In genomic region chr12:12819221-12819620, GRCh38 we compare ENCODE assay signal across 18 cellular contexts. TPM values are rescaled to one million over a fixed set of nuclear protein-coding genes. Genes with fewer than 3 reads are reported as not detected.
DNase-seq lines count a peak whose midpoint lies in the region; ATAC-seq, FAIRE-seq and TF ChIP-seq lines count a peak whose summit lies in the region.
"Had no signal": no experiment of that assay in that cellular context is flagged by ENCODE, and none has a peak within 500 bp of the region (broad histone marks: within the 10 kb centered on the region; RNA-seq: fewer than 3 reads in every experiment).

No MANE protein-coding gene starts in this region.

- dilution Hi-C loops in endothelial cell of umbilical vein (cut with MboI; ENCODE audit: extremely low pct_ligation_motif_present, low sequenced_read_pairs), result no loop called here

- H3K4me2 ChIP-seq in endothelial cell of umbilical vein (ENCODE audit: insufficient read depth, low read length), result peak overlapping the region; percentile 80

- H4K20me1 ChIP-seq in endothelial cell of umbilical vein (replicated peaks; ENCODE audit: control insufficient read depth, extremely low read depth, insufficient read depth, low read length), result no peaks in the 10 kb centered on the region

- intact Hi-C loops in CD4-positive, alpha-beta memory T cell (cut with micrococcal nuclease), result no loop called here
- intact Hi-C loops in endothelial cell of umbilical vein (cut with micrococcal nuclease), result loop anchor here (1.0 kb wide), 1 partner anchor 16 kb away; no protein-coding TSS in a partner anchor
- intact Hi-C loops in prostate gland (cut with DNase I), result no loop called here

- CTCF ChIA-PET in CD4-positive, alpha-beta memory T cell (lab: Charles Lee; ENCODE audit: partially characterized antibody), result interaction anchor here (0.7 to 0.9 kb wide), 2 partner anchors 30 to 83 kb away, joined by 3 to 4 read pairs; no protein-coding TSS in a partner anchor
- CTCF ChIA-PET in endothelial cell of umbilical vein (lab: Charles Lee), result interaction anchor here (0.6 to 1.9 kb wide), 10 partner anchors 11 to 97 kb away, joined by 3 to 11 read pairs (median 6); no protein-coding TSS in a partner anchor

- H3K27ac ChIP-seq in CD4-positive, alpha-beta memory T cell (ENCODE audit: low read depth, low read length), result no peak overlapping the region
- H3K27ac ChIP-seq in RWPE2 (ENCODE audit: poor library complexity, severe bottlenecking) (peak overlapping the region; percentile 88), endothelial cell of umbilical vein (ENCODE audit: insufficient read depth, low read depth, low read length) (peak overlapping the region; percentile 93), prostate gland (peak overlapping the region; percentile 9 to 18)
- H3K27ac ChIP-seq: left ventricle myocardium inferior, neutrophil had no signal

- peaks cover 59 to 89% of the 10 kb centered on the region in 2 donors for H3K36me3 Mint-ChIP-seq in CD4-positive, alpha-beta memory T cell

- ATAC-seq in RWPE2 (ENCODE audit: low read depth) (no peak), GM21515 (IDR thresholded peaks at IDR 0.05; ENCODE audit: unreplicated experiment) (no peak), GM21825 (IDR thresholded peaks at IDR 0.05; ENCODE audit: unreplicated experiment) (no peak), GM18868 (IDR thresholded peaks at IDR 0.05; ENCODE audit: unreplicated experiment) (no peak)

- peaks cover 61% of the 10 kb centered on the region for H3K79me2 ChIP-seq in endothelial cell of umbilical vein (ENCODE audit: control insufficient read depth, insufficient read depth, low read length)

- no peaks in the 10 kb centered on the region for H3K27me3 Mint-ChIP-seq in CD4-positive, alpha-beta memory T cell
- H3K27me3 Mint-ChIP-seq: activated CD4-positive, alpha-beta T cell treated with anti-CD3 and anti-CD28 coated beads, Interleukin-2, amount 10 ng/mL, durations not matched to agents 24 days and 14 days had no signal

- H3K36me3 ChIP-seq in CD4-positive, alpha-beta memory T cell (ENCODE audit: insufficient read depth, low read length), result peaks cover 44% of the 10 kb centered on the region
- H3K36me3 ChIP-seq in RWPE2 (ENCODE audit: low read depth) (peaks cover 56% of the 10 kb centered on the region), endothelial cell of umbilical vein (ENCODE audit: control insufficient read depth in 2 of 2, extremely low read depth in 1 of 2, insufficient read depth in 2 of 2, low read length in 2 of 2) (peaks cover 2 to 19% of the 10 kb centered on the region in 2 experiments), prostate gland (peaks cover 3% of the 10 kb centered on the region in 2 donors)

- H3K9me3 ChIP-seq in CD4-positive, alpha-beta memory T cell (ENCODE audit: control insufficient read depth in 1 of 2, low read length in 2 of 2), result no peaks in the 10 kb centered on the region
- no peaks in the 10 kb centered on the region for H3K9me3 ChIP-seq in RWPE2 (ENCODE audit: severe bottlenecking)
- no peaks in the 10 kb centered on the region for H3K9me3 ChIP-seq in endothelial cell of umbilical vein (replicated peaks; ENCODE audit: control insufficient read depth, insufficient read depth, low read length)
- no peaks in the 10 kb centered on the region for H3K9me3 ChIP-seq in prostate gland
- H3K9me3 ChIP-seq: left ventricle myocardium inferior, neutrophil had no signal

- POLR2A ChIA-PET in CD4-positive, alpha-beta memory T cell (lab: Charles Lee; ENCODE audit: partially characterized antibody), result no interaction called here
- POLR2A ChIA-PET in endothelial cell of umbilical vein (lab: Charles Lee), result interaction anchor here (0.7 kb wide), 1 partner anchor 18 kb away, joined by 4 read pairs; no protein-coding TSS in a partner anchor

- TF ChIP-seq POLR2A in endothelial cell of umbilical vein (IDR thresholded peaks at IDR 0.05; ENCODE audit: low read depth, low read length), result peak; percentile 27
- no peak for TF ChIP-seq POLR2A in prostate gland (IDR thresholded peaks at IDR 0.05)

- FAIRE-seq in endothelial cell of umbilical vein (lab: Jason Lieb, UNC), result no peak

- H3K27me3 ChIP-seq in CD4-positive, alpha-beta memory T cell (ENCODE audit: insufficient read depth, low read length), result no peaks in the 10 kb centered on the region
- H3K27me3 ChIP-seq in RWPE2 (ENCODE audit: insufficient read depth, poor library complexity, severe bottlenecking) (no peaks in the 10 kb centered on the region), endothelial cell of umbilical vein (ENCODE audit: control insufficient read depth in 2 of 2, insufficient read depth in 2 of 2, low read length in 2 of 2) (no peaks in the 10 kb centered on the region), prostate gland (replicated peaks; ENCODE audit: insufficient read depth) (no peaks in the 10 kb centered on the region)
- H3K27me3 ChIP-seq: neutrophil had no signal

- H3K9me3 Mint-ChIP-seq in CD4-positive, alpha-beta memory T cell, result no peaks in the 10 kb centered on the region
- H3K9me3 Mint-ChIP-seq: activated CD4-positive, alpha-beta T cell treated with anti-CD3 and anti-CD28 coated beads, Interleukin-2, amount 10 ng/mL, durations not matched to agents 24 days and 14 days had no signal

- H3K4me3 ChIP-seq in CD4-positive, alpha-beta memory T cell (ENCODE audit: low read length in 2 of 2), result no peak overlapping the region
- no peak overlapping the region for H3K4me3 ChIP-seq in RWPE2 (ENCODE audit: severe bottlenecking)
- H3K4me3 ChIP-seq in endothelial cell of umbilical vein (replicated peaks in 1 of 3; ENCODE audit: insufficient read depth in 1 of 3, low read depth in 1 of 3, low read length in 3 of 3), result peak overlapping the region in 1 of 3 experiments; percentile 15
- no peak overlapping the region for H3K4me3 ChIP-seq in prostate gland
- H3K4me3 ChIP-seq: left ventricle myocardium inferior had no signal

- TF ChIP-seq CTCF in RWPE2 (IDR thresholded peaks at IDR 0.05; ENCODE audit: poor library complexity, severe bottlenecking), result no peak
- TF ChIP-seq CTCF in endothelial cell of umbilical vein (IDR thresholded peaks at IDR 0.05; ENCODE audit: extremely low read depth in 1 of 2, insufficient read depth in 1 of 2, low read depth in 1 of 2, low read length in 2 of 2), result no peak
- TF ChIP-seq CTCF in prostate gland (IDR thresholded peaks at IDR 0.05), result no peak

- DNase-seq in CD4-positive, alpha-beta memory T cell, result no peak
- DNase-seq in RWPE2 (ENCODE audit: low spot score) (no peak), endothelial cell of umbilical vein (ENCODE audit: low read depth, low spot score) (no peak), prostate gland (ENCODE audit: low spot score) (no peak), T-helper 2 cell (no peak)
- DNase-seq: activated CD4-positive, alpha-beta T cell treated with anti-CD3 and anti-CD28 coated beads, Interleukin-2, amount 10 ng/mL, durations not matched to agents 24 days and 14 days; activated effector memory CD4-positive, alpha-beta T cell treated with anti-CD3 and anti-CD28 coated beads, Interleukin-2, amount 50 U/mL, for 16 hours; caudate nucleus; DND-41; GOT3; hypothalamus; left ventricle myocardium inferior; NK-92 treated with Interleukin-12 subunit alpha and Interleukin-12 subunit beta, amount 100 ng/mL, for 24 hours; stimulated activated CD8-positive, alpha-beta memory T cell treated with anti-CD3 and anti-CD28 coated beads, Interleukin-4, amount 100 ng/mL, for 48 hours had no signal

- H3K27ac Mint-ChIP-seq in CD4-positive, alpha-beta memory T cell, result peak overlapping the region in 5 of 7 donors; percentile 10 to 61 (median 55)
- H3K27ac Mint-ChIP-seq: activated CD4-positive, alpha-beta T cell treated with anti-CD3 and anti-CD28 coated beads, Interleukin-2, amount 10 ng/mL, durations not matched to agents 24 days and 14 days had no signal

- BruUV-seq in endothelial cell of umbilical vein (replicated peaks; lab: Mats Ljungman, UMichigan), result TSS peak; percentile 21

- peaks cover 26% of the 10 kb centered on the region for H3K4me1 ChIP-seq in CD4-positive, alpha-beta memory T cell (ENCODE audit: insufficient read depth, low read length)
- peaks cover 43% of the 10 kb centered on the region for H3K4me1 ChIP-seq in RWPE2 (ENCODE audit: insufficient read depth, poor library complexity, severe bottlenecking)
- peaks cover 53% of the 10 kb centered on the region for H3K4me1 ChIP-seq in endothelial cell of umbilical vein (ENCODE audit: control insufficient read depth, extremely low read depth, insufficient read depth, low read length)
- H3K4me1 ChIP-seq in prostate gland (replicated peaks), result peaks cover 5% of the 10 kb centered on the region

- 91% methylated on average over 2 of the region's 2 CpGs for WGBS in prostate gland

- no peaks in the 10 kb centered on the region for H3K9me1 ChIP-seq in endothelial cell of umbilical vein (replicated peaks; ENCODE audit: control insufficient read depth, extremely low read depth, insufficient read depth, low read length)

- peak overlapping the region in 1 of 8 donors; percentile 52 for H3K4me3 Mint-ChIP-seq in CD4-positive, alpha-beta memory T cell
- H3K4me3 Mint-ChIP-seq: activated CD4-positive, alpha-beta T cell treated with anti-CD3 and anti-CD28 coated beads, Interleukin-2, amount 10 ng/mL, durations not matched to agents 24 days and 14 days had no signal

- peak overlapping the region; percentile 66 for H3K9ac ChIP-seq in endothelial cell of umbilical vein (replicated peaks; ENCODE audit: extremely low read depth, insufficient read depth, low read length)

- H2AFZ ChIP-seq in endothelial cell of umbilical vein (ENCODE audit: low read depth, low read length), result no peak overlapping the region

- peaks cover 36 to 64% (median 46%) of the 10 kb centered on the region in 4 donors for H3K4me1 Mint-ChIP-seq in CD4-positive, alpha-beta memory T cell

RNA-seq across cellular contexts. Expression of gene DDX47, which starts 6.1 kb away (rescaled TPM):
- 10 to 100 TPM; 66.5 to 66.6 TPM for total RNA-seq in CD4-positive, alpha-beta memory T cell
- polyA plus RNA-seq in CD4-positive, alpha-beta memory T cell, result 10 to 100 TPM; 71.2 to 74.9 TPM
- total RNA-seq in endothelial cell of umbilical vein (74.6 and 75.2 TPM in 2 replicates), prostate gland (10 to 100 TPM; 44.6 to 74.8 TPM)
- 52.5 and 73.4 TPM in 2 replicates for polyA plus RNA-seq in endothelial cell of umbilical vein
- polyA plus RNA-seq in endothelial cell of umbilical vein (2011; cell fraction: cytosol; rRNA removed), result 71.1 and 74.7 TPM in 2 replicates
- 190 and 261 TPM in 2 replicates for polyA plus RNA-seq in endothelial cell of umbilical vein (2011; cell fraction: nucleus; rRNA removed)
- 71.0 and 96.4 TPM in 2 replicates for polyA plus RNA-seq in endothelial cell of umbilical vein (2012)
- 51.8 and 75.8 TPM in 2 replicates for polyA minus RNA-seq in endothelial cell of umbilical vein
- 33.4 TPM for polyA minus RNA-seq in endothelial cell of umbilical vein (2011; cell fraction: cytosol; rRNA and poly(A)+ RNA removed)
- polyA minus RNA-seq in endothelial cell of umbilical vein (2011; cell fraction: nucleus; rRNA and poly(A)+ RNA removed), result 80.8 and 105 TPM in 2 replicates

RNA-seq across cellular contexts. Expression of gene APOLD1, which starts 33.8 kb away (rescaled TPM):
- total RNA-seq in CD4-positive, alpha-beta memory T cell, result 1 to 10 TPM; 2.7 to 4.3 TPM
- 1 to 10 TPM in 1 of 2 donors, under 1 TPM in 1; 0.38 to 1.1 TPM for polyA plus RNA-seq in CD4-positive, alpha-beta memory T cell
- total RNA-seq in endothelial cell of umbilical vein, result 5.3 and 6.0 TPM in 2 replicates
- polyA plus RNA-seq in endothelial cell of umbilical vein, result 3.3 and 3.7 TPM in 2 replicates
- polyA plus RNA-seq in endothelial cell of umbilical vein (2011; cell fraction: cytosol; rRNA removed), result 3.6 and 4.2 TPM in 2 replicates
- 8.6 and 9.6 TPM in 2 replicates for polyA plus RNA-seq in endothelial cell of umbilical vein (2011; cell fraction: nucleus; rRNA removed)
- polyA plus RNA-seq in endothelial cell of umbilical vein (2012), result 4.7 and 6.3 TPM in 2 replicates
- polyA minus RNA-seq in endothelial cell of umbilical vein, result 5.0 and 5.7 TPM in 2 replicates
- 0.72 TPM for polyA minus RNA-seq in endothelial cell of umbilical vein (2011; cell fraction: cytosol; rRNA and poly(A)+ RNA removed)
- polyA minus RNA-seq in endothelial cell of umbilical vein (2011; cell fraction: nucleus; rRNA and poly(A)+ RNA removed), result 14.3 and 15.0 TPM in 2 replicates
- 10 to 100 TPM; 10.7 to 16.1 TPM for total RNA-seq in prostate gland
